Comparison of ENCODE assay signal across 19 cellular contexts in the genomic region with DNA sequence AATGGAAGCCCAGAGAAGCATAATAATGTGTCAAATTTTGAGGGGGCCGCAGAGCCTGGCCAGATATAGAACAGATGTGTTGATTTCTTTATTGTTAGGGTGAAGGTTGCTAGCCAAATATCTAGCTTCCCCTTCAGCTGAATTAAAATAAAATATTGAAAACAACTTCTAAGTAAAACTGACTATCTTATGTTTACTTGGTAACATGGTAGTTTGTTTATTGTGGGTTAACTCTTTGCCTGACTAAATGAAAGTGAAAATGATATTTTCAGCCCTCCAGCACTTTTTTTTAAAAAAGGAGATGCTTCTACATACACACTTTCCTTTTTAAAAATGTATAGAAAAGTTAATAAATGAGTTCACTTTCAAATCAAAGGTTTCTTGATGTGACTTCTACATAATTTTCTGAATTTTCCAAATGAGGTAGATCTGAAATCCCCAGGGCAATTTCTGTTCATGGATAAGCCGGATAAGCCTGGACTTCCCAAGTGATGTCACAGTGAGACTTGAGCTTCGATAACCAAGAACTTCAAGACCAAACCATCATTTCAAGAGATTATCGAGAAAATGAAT.
DNase-seq lines count a peak whose midpoint lies in the region; ATAC-seq, FAIRE-seq and TF ChIP-seq lines count a peak whose summit lies in the region.
"Had no signal": no experiment of that assay in that cellular context is flagged by ENCODE, and none has a peak within 500 bp of the region (broad histone marks: within the 10 kb centered on the region; RNA-seq: fewer than 3 reads in every experiment).

No MANE protein-coding gene starts in this region.

- CTCF ChIA-PET in GM12878 (lab: Yijun Ruan, JAX), result interaction anchor here (0.7 to 7.0 kb wide), 5 partner anchors 13 to 40 kb away, joined by 3 to 34 read pairs (median 31); no protein-coding TSS in a partner anchor

- BruUV-seq in GM12878 (replicated peaks; lab: Mats Ljungman, UMichigan), result no TSS peak

- TF ChIP-seq EP300 in GM12878 (IDR thresholded peaks at IDR 0.05; ENCODE audit: borderline replicate concordance in 1 of 2, control insufficient read depth in 1 of 2, low read depth in 2 of 2, low read length in 2 of 2) (no peak), upper lobe of left lung (IDR thresholded peaks at IDR 0.05) (no peak)

- TF ChIP-seq CTCF in DND-41 (IDR thresholded peaks at IDR 0.05; ENCODE audit: borderline replicate concordance, extremely low read depth, low read length, poor library complexity, severe bottlenecking), result no peak
- no peak for TF ChIP-seq CTCF in GM12878 (IDR thresholded peaks at IDR 0.05 in 2 of 3, conservative IDR thresholded peaks at IDR 0.05 in 1 of 3; ENCODE audit: control insufficient read depth in 2 of 3, extremely low read depth in 1 of 3, insufficient read depth in 1 of 3, low read depth in 3 of 3, low read length in 3 of 3)
- TF ChIP-seq CTCF in upper lobe of left lung (IDR thresholded peaks at IDR 0.05), result no peak

- H3K4me3 ChIP-seq in DND-41 (ENCODE audit: low read depth in 1 of 2, low read length in 2 of 2) (no peak overlapping the region), GM12878 (peak overlapping the region; percentile 49; the same call in 1 of the 2 replicates), upper lobe of left lung (no peak overlapping the region)
- H3K4me3 ChIP-seq: right lobe of liver had no signal

- TF ChIP-seq POLR2A in GM12878 (IDR thresholded peaks at IDR 0.05; ENCODE audit: low read depth, low read length) (no peak), upper lobe of left lung (IDR thresholded peaks at IDR 0.05) (no peak)

- H3K4me1 ChIP-seq in DND-41 (ENCODE audit: insufficient read depth, low read length), result peaks cover 25% of the 10 kb centered on the region
- H3K4me1 ChIP-seq in GM12878 (ENCODE audit: control insufficient read depth, insufficient read depth, low read length), result peaks cover 5% of the 10 kb centered on the region; the same call in 1 of the 2 replicates
- no peaks in the 10 kb centered on the region for H3K4me1 ChIP-seq in upper lobe of left lung
- H3K4me1 ChIP-seq: right lobe of liver had no signal

- H3K36me3 ChIP-seq in DND-41 (ENCODE audit: insufficient read depth, low read length), result no peaks in the 10 kb centered on the region
- H3K36me3 ChIP-seq in GM12878 (ENCODE audit: control insufficient read depth in 2 of 2, insufficient read depth in 2 of 2, low read length in 1 of 2), result no peaks in the 10 kb centered on the region
- H3K36me3 ChIP-seq in upper lobe of left lung, result no peaks in the 10 kb centered on the region
- H3K36me3 ChIP-seq: right lobe of liver had no signal

- FAIRE-seq in GM12878 (lab: Jason Lieb, UNC), result no peak

- H3K9me3 ChIP-seq in DND-41 (ENCODE audit: insufficient read depth, low read length, severe bottlenecking) (peaks cover 5% of the 10 kb centered on the region), GM12878 (replicated peaks; ENCODE audit: control insufficient read depth, insufficient read depth, low read length) (peaks cover 2% of the 10 kb centered on the region; the same call in 1 of the 3 replicates), upper lobe of left lung (no peaks in the 10 kb centered on the region)
- H3K9me3 ChIP-seq: right lobe of liver had no signal

- POLR2A ChIA-PET in GM12878 (lab: Charles Lee), result no interaction called here

- H3K27ac ChIP-seq in DND-41 (ENCODE audit: low read length) (peak overlapping the region; percentile 71), GM12878 (ENCODE audit: control insufficient read depth, insufficient read depth) (peak overlapping the region; percentile 72), upper lobe of left lung (no peak overlapping the region)
- H3K27ac ChIP-seq: right lobe of liver had no signal

- ATAC-seq in DND-41 (ENCODE audit: insufficient read depth, low read depth) (peak; percentile 70; the same call in 2 of the 3 replicates), GM18867 (IDR thresholded peaks at IDR 0.05; ENCODE audit: unreplicated experiment) (peak; percentile 58), HG03280 (IDR thresholded peaks at IDR 0.05; ENCODE audit: unreplicated experiment) (peak; percentile 75), GM12878 (peak; percentile 72), upper lobe of left lung (ENCODE audit: low FRiP score in 2 of 2) (no peak)
- ATAC-seq: right lobe of liver had no signal

- no peak for TF ChIP-seq RAD21 in GM12878 (IDR thresholded peaks at IDR 0.05; ENCODE audit: insufficient read depth, low read depth, low read length)

- 20% methylated on average over 4 of the region's 4 CpGs for WGBS in GM12878 (ENCODE audit: insufficient coverage, insufficient replicate concordance, low lambda C conversion rate, missing lambda C conversion rate)
- WGBS in upper lobe of left lung, 2 donors, result 79 to 87% methylated on average over 4 of the region's 4 CpGs

- DNase-seq in DND-41 (no peak), GM12878 (ENCODE audit: low read depth, low spot score) (no peak), upper lobe of left lung (no peak), NCI-H2227 (lab: John Stamatoyannopoulos, UW; ENCODE audit: unreplicated experiment) (no peak), NCI-H526 (lab: John Stamatoyannopoulos, UW) (no peak), DMS53 (lab: John Stamatoyannopoulos, UW) (no peak)
- DNase-seq: activated CD4-positive, alpha-beta T cell treated with anti-CD3 and anti-CD28 coated beads for 48 hours; activated gamma-delta T cell treated with Interleukin-2 at 50 U/mL for 16 hours; cortex of kidney; head of caudate nucleus; HFFc6; KG1; mesendoderm; NCI-H1105 treated with DMSO at 0.1 percent for 48 hours; right lobe of liver; stimulated activated CD4-positive, alpha-beta T cell treated with anti-CD3 and anti-CD28 coated beads, Interleukin-1b, Interleukin-23, amount 100 ng/mL, for 48 hours; T-helper 9 cell had no signal

- SMC1A ChIA-PET in GM12878 (lab: Charles Lee; ENCODE audit: uncharacterized antibody, unreplicated experiment), result interaction anchor here (0.7 to 15.0 kb wide), 19 partner anchors 8 to 395 kb away, joined by 3 to 236 read pairs (median 4); no protein-coding TSS in a partner anchor

- intact Hi-C loops in GM12878 (cut with micrococcal nuclease; ENCODE audit: unreplicated experiment), result loop anchor here (5.0 kb wide), 1 partner anchor 441 kb away; a partner anchor contains a TSS

- H2AFZ ChIP-seq in DND-41 (ENCODE audit: low read depth, low read length) (peak overlapping the region; percentile 5; the same call in 1 of the 2 replicates), GM12878 (ENCODE audit: control insufficient read depth, low read depth, low read length) (peak overlapping the region; percentile 95)

- RAD21 ChIA-PET in GM12878 (lab: Charles Lee; ENCODE audit: unreplicated experiment), result interaction anchor here (0.7 to 3.5 kb wide), 9 partner anchors 8 to 161 kb away, joined by 3 to 28 read pairs (median 3); no protein-coding TSS in a partner anchor

- in situ Hi-C loops in GM12878 (cut with MboI), result no loop called here

- no peaks in the 10 kb centered on the region for H3K27me3 ChIP-seq in DND-41 (ENCODE audit: insufficient read depth, low read length, poor library complexity)
- H3K27me3 ChIP-seq in GM12878 (replicated peaks in 1 of 2; ENCODE audit: control insufficient read depth in 2 of 2, insufficient read depth in 2 of 2, low read length in 1 of 2), result no peaks in the 10 kb centered on the region
- no peaks in the 10 kb centered on the region for H3K27me3 ChIP-seq in upper lobe of left lung
- H3K27me3 ChIP-seq: right lobe of liver had no signal

- no peak overlapping the region; the same call in 1 of the 2 replicates for H3K9ac ChIP-seq in DND-41 (ENCODE audit: low read depth, low read length)
- H3K9ac ChIP-seq in GM12878 (ENCODE audit: control insufficient read depth, insufficient read depth, low read length), result peak overlapping the region; percentile 51

- no peaks in the 10 kb centered on the region for H4K20me1 ChIP-seq in DND-41 (ENCODE audit: insufficient read depth, low read length)
- no peaks in the 10 kb centered on the region for H4K20me1 ChIP-seq in GM12878 (ENCODE audit: control insufficient read depth, insufficient read depth)

- H3K79me2 ChIP-seq in DND-41 (ENCODE audit: insufficient read depth, low read length) (no peaks in the 10 kb centered on the region), GM12878 (ENCODE audit: control insufficient read depth, insufficient read depth, low read length) (no peaks in the 10 kb centered on the region)

- H3K4me2 ChIP-seq in DND-41 (ENCODE audit: insufficient read depth, low read length), result peak overlapping the region; percentile 38
- H3K4me2 ChIP-seq in GM12878 (ENCODE audit: control insufficient read depth, insufficient read depth), result peak overlapping the region; percentile 87

TF ChIP-seq in GM12878, 131 proteins besides CTCF, POLR2A, EP300 and RAD21 (continues in another document):
- TF ChIP-seq ZNF384 (IDR thresholded peaks at IDR 0.05; ENCODE audit: borderline replicate concordance, low read depth, low read length), result peak; percentile 72
- TF ChIP-seq, protein P1, sequence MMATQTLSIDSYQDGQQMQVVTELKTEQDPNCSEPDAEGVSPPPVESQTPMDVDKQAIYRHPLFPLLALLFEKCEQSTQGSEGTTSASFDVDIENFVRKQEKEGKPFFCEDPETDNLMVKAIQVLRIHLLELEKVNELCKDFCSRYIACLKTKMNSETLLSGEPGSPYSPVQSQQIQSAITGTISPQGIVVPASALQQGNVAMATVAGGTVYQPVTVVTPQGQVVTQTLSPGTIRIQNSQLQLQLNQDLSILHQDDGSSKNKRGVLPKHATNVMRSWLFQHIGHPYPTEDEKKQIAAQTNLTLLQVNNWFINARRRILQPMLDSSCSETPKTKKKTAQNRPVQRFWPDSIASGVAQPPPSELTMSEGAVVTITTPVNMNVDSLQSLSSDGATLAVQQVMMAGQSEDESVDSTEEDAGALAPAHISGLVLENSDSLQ (IDR thresholded peaks at IDR 0.05), result no peak
- TF ChIP-seq MTA2 (IDR thresholded peaks at IDR 0.05; ENCODE audit: low read depth), result peak; percentile 12; the same call in 1 of the 2 replicates
- TF ChIP-seq SMC3 (IDR thresholded peaks at IDR 0.05; ENCODE audit: borderline replicate concordance, low read length), result no peak
- TF ChIP-seq, protein P2, sequence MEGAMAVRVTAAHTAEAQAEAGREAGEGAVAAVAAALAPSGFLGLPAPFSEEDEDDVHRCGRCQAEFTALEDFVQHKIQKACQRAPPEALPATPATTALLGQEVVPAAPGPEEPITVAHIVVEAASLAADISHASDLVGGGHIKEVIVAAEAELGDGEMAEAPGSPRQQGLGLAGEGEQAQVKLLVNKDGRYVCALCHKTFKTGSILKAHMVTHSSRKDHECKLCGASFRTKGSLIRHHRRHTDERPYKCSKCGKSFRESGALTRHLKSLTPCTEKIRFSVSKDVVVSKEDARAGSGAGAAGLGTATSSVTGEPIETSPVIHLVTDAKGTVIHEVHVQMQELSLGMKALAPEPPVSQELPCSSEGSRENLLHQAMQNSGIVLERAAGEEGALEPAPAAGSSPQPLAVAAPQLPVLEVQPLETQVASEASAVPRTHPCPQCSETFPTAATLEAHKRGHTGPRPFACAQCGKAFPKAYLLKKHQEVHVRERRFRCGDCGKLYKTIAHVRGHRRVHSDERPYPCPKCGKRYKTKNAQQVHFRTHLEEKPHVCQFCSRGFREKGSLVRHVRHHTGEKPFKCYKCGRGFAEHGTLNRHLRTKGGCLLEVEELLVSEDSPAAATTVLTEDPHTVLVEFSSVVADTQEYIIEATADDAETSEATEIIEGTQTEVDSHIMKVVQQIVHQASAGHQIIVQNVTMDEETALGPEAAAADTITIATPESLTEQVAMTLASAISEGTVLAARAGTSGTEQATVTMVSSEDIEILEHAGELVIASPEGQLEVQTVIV (IDR thresholded peaks at IDR 0.05; ENCODE audit: borderline replicate concordance, partially characterized antibody), result no peak

Comparison
In these comparisons a context has a peak if more than half of its experiments do, and no peak if none do; other contexts are left out.
1. ATAC-seq: peak in DND-41 (single experiment), GM18867 (single experiment), HG03280 (single experiment) and GM12878 (single experiment); none in upper lobe of left lung (0 of 2).
2. H3K27ac ChIP-seq: peak in DND-41 (single experiment) and GM12878 (single experiment); none in upper lobe of left lung (0 of 4).